ENCODE assay signal across 16 cellular contexts in genomic region chr1:158035014-158035413, GRCh38. TPM values are rescaled to one million over a fixed set of nuclear protein-coding genes. Genes with fewer than 3 reads are reported as not detected.
"Had no signal": no experiment of that assay in that cellular context is flagged by ENCODE, and none has a peak within 500 bp of the region (broad histone marks: within the 10 kb centered on the region; RNA-seq: fewer than 3 reads in every experiment).

No MANE protein-coding gene starts in this region.

- H3K36me3 ChIP-seq: adrenal gland, pancreas had no signal

- H3K27me3 Mint-ChIP-seq: activated CD4-positive, alpha-beta T cell treated with anti-CD3 and anti-CD28 coated beads, Interleukin-2, amount 10 ng/mL, durations not matched to agents 24 days and 14 days had no signal

- H3K4me1 Mint-ChIP-seq: activated B cell treated with CpG ODN at 0.5 μM for 24 hours; activated CD4-positive, alpha-beta T cell treated with anti-CD3 and anti-CD28 coated beads, Interleukin-2, amount 10 ng/mL, durations not matched to agents 24 days and 14 days; activated T-helper 17 cell treated with anti-CD3 and anti-CD28 coated beads, Interleukin-2, amount 50 U/mL, for 72 hours; central memory CD8-positive, alpha-beta T cell; natural killer cell; T-helper 17 cell had no signal

- H3K4me3 ChIP-seq: adrenal gland, pancreas, stomach had no signal

- H3K27ac ChIP-seq: pancreas, stomach had no signal

- H3K27ac Mint-ChIP-seq: activated B cell treated with CpG ODN at 0.5 μM for 24 hours; activated CD4-positive, alpha-beta T cell treated with anti-CD3 and anti-CD28 coated beads, Interleukin-2, amount 10 ng/mL, durations not matched to agents 24 days and 14 days; activated naive CD4-positive, alpha-beta T cell treated with anti-CD3 and anti-CD28 coated beads for 36 hours; activated T-helper 17 cell treated with anti-CD3 and anti-CD28 coated beads, Interleukin-2, amount 50 U/mL, for 72 hours; dendritic cell treated with granulocyte-macrophage colony-stimulating factor and Interleukin-4, amounts not matched to agents 40 ng/mL and 50 ng/mL, for 4 days; endodermal cell; natural killer cell; T-helper 17 cell had no signal

- H3K9me3 Mint-ChIP-seq: activated B cell treated with CpG ODN at 0.5 μM for 24 hours; activated CD4-positive, alpha-beta T cell treated with anti-CD3 and anti-CD28 coated beads, Interleukin-2, amount 10 ng/mL, durations not matched to agents 24 days and 14 days; activated naive CD4-positive, alpha-beta T cell treated with anti-CD3 and anti-CD28 coated beads for 36 hours; activated T-helper 17 cell treated with anti-CD3 and anti-CD28 coated beads, Interleukin-2, amount 50 U/mL, for 72 hours; central memory CD8-positive, alpha-beta T cell; dendritic cell treated with granulocyte-macrophage colony-stimulating factor and Interleukin-4, amounts not matched to agents 40 ng/mL and 50 ng/mL, for 4 days; endodermal cell; natural killer cell had no signal

- H3K27me3 ChIP-seq: adrenal gland, pancreas, stomach had no signal

- H3K36me3 Mint-ChIP-seq: natural killer cell had no signal

- H3K9me3 ChIP-seq: adrenal gland, pancreas, stomach had no signal

- H3K4me3 Mint-ChIP-seq: activated B cell treated with CpG ODN at 0.5 μM for 24 hours; activated CD4-positive, alpha-beta T cell treated with anti-CD3 and anti-CD28 coated beads, Interleukin-2, amount 10 ng/mL, durations not matched to agents 24 days and 14 days; activated naive CD4-positive, alpha-beta T cell treated with anti-CD3 and anti-CD28 coated beads for 36 hours; activated T-helper 17 cell treated with anti-CD3 and anti-CD28 coated beads, Interleukin-2, amount 50 U/mL, for 72 hours; central memory CD8-positive, alpha-beta T cell; dendritic cell treated with granulocyte-macrophage colony-stimulating factor and Interleukin-4, amounts not matched to agents 40 ng/mL and 50 ng/mL, for 4 days; endodermal cell; natural killer cell; T-helper 17 cell had no signal

- DNase-seq: activated B cell treated with CpG ODN at 0.5 μM for 24 hours; activated CD4-positive, alpha-beta T cell treated with anti-CD3 and anti-CD28 coated beads, Interleukin-2, amount 10 ng/mL, durations not matched to agents 24 days and 14 days; activated CD8-positive, alpha-beta memory T cell treated with anti-CD3 and anti-CD28 coated beads for 24 hours; activated naive CD4-positive, alpha-beta T cell treated with anti-CD3 and anti-CD28 coated beads for 36 hours; adrenal gland; endodermal cell; mammary epithelial cell; natural killer cell; pancreas; stimulated activated CD4-positive, alpha-beta T cell treated with anti-CD3 and anti-CD28 coated beads, Interleukin-15, amount 100 ng/mL, for 24 hours; stimulated activated CD4-positive, alpha-beta T cell treated with anti-CD3 and anti-CD28 coated beads, Interleukin-4, amount 100 ng/mL, for 4 hours; stomach; T-helper 17 cell had no signal

- H3K4me1 ChIP-seq: pancreas had no signal

RNA-seq across cellular contexts. Expression of gene KIRREL1, which starts 41.6 kb away (rescaled TPM):
- total RNA-seq: activated B cell treated with CpG ODN at 0.5 μM for 24 hours, natural killer cell, T-helper 17 cell had no signal
